ENCODE assay signal across 30 cellular contexts in the genomic region with DNA sequence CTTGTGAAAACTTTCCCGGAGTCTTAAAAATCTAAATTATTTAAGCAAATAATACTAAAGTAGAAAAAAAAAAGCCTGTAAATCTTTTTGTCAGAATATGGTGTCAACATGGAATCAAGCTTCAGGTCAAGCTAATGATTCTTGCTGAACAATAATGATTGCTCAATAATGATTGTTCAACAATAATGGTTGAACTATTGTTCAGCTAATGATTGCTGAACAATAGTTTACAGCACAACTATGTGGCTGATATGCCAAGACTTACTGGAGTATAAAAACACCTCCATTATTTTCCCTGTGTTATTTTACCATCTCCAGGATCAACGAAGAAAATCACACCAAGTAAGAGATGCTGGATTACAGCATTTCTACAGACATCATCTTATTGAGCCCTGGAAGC. TPM values are rescaled to one million over a fixed set of nuclear protein-coding genes. Genes with fewer than 3 reads are reported as not detected.
"Had no signal": no experiment of that assay in that cellular context is flagged by ENCODE, and none has a peak within 500 bp of the region (broad histone marks: within the 10 kb centered on the region; RNA-seq: fewer than 3 reads in every experiment).

No MANE protein-coding gene starts in this region.

- H3K27ac Mint-ChIP-seq: memory B cell had no signal

- H3K4me3 Mint-ChIP-seq: memory B cell had no signal

- H3K27ac ChIP-seq: colonic mucosa, dorsolateral prefrontal cortex, esophagus squamous epithelium, gastrocnemius medialis, heart right ventricle, left lung, lower lobe of right lung had no signal

- H3K36me3 ChIP-seq: colonic mucosa, esophagus squamous epithelium, gastrocnemius medialis, heart right ventricle, left lung, lower lobe of right lung had no signal

- H3K4me1 ChIP-seq: colonic mucosa, esophagus squamous epithelium, gastrocnemius medialis, heart right ventricle, left lung, lower lobe of right lung had no signal

- H3K4me1 Mint-ChIP-seq: memory B cell had no signal

- H3K36me3 Mint-ChIP-seq: memory B cell had no signal

- H3K9me3 ChIP-seq: colonic mucosa, esophagus squamous epithelium, gastrocnemius medialis, heart right ventricle, left lung, lower lobe of right lung had no signal

- DNase-seq: colonic mucosa; dermis blood vessel endothelial cell; dorsolateral prefrontal cortex; effector CD4-positive, alpha-beta T cell; effector memory CD4-positive, alpha-beta T cell; erythroblast; esophagus squamous epithelium; foreskin fibroblast; foreskin melanocyte; gastrocnemius medialis; glutamatergic neuron; head of caudate nucleus; heart right ventricle; hippocampal formation; left cardiac atrium; left lung; left ventricle myocardium superior; lower lobe of right lung; mesendoderm; midbrain had no signal

- H3K27me3 ChIP-seq: colonic mucosa, gastrocnemius medialis, heart right ventricle, left lung had no signal

- H3K4me3 ChIP-seq: colonic mucosa, dorsolateral prefrontal cortex, esophagus squamous epithelium, gastrocnemius medialis, heart right ventricle, left lung, lower lobe of right lung had no signal

- ATAC-seq: esophagus mucosa, gastrocnemius medialis, heart right ventricle, left cardiac atrium, left lung, left ventricle myocardium superior, lower lobe of right lung had no signal

- H3K9me3 Mint-ChIP-seq: memory B cell had no signal

RNA-seq across cellular contexts. Expression of a gene that starts 35.1 kb away (rescaled TPM):
- total RNA-seq: chondrocyte, dermis blood vessel endothelial cell, dorsolateral prefrontal cortex, endothelial cell of umbilical vein, esophagus mucosa, esophagus squamous epithelium, gastrocnemius medialis, glomerular endothelial cell, heart right ventricle, kidney epithelial cell, left cardiac atrium, left ventricle myocardium superior, lower leg skin, lung microvascular endothelial cell, mononuclear cell had no signal
- polyA plus RNA-seq: endothelial cell of umbilical vein, heart right ventricle, keratinocyte had no signal
